ENCODE assay signal across 17 cellular contexts in genomic region chr12:113818278-113818677, GRCh38.
DNase-seq lines count a peak whose midpoint lies in the region; ATAC-seq, FAIRE-seq and TF ChIP-seq lines count a peak whose summit lies in the region.
"Had no signal": no experiment of that assay in that cellular context is flagged by ENCODE, and none has a peak within 500 bp of the region (broad histone marks: within the 10 kb centered on the region; RNA-seq: fewer than 3 reads in every experiment).

No MANE protein-coding gene starts in this region.

- no peak overlapping the region for H3K27ac ChIP-seq in K562 (ENCODE audit: extremely low read depth, low read depth, low read length)
- no peak overlapping the region for H3K27ac ChIP-seq in neuronal stem cell (replicated peaks; ENCODE audit: low read length)
- no peak overlapping the region for H3K27ac ChIP-seq in mesenchymal stem cell (ENCODE audit: low read length, poor library complexity, severe bottlenecking)
- H3K27ac ChIP-seq: BLaER1 treated with 17β-estradiol and CSF1 and Interleukin-3, amounts not matched to agents 10 nM and 100 nM had no signal

- no peaks in the 10 kb centered on the region; the same call in 1 of the 2 replicates for H4K20me1 ChIP-seq in K562 (replicated peaks; ENCODE audit: control insufficient read depth, insufficient read depth, low read length)

- peaks cover 16% of the 10 kb centered on the region; the same call in 2 of the 3 replicates for H3K36me3 ChIP-seq in K562 (ENCODE audit: control insufficient read depth, insufficient read depth, low read length)
- peaks cover 0 to 4% of the 10 kb centered on the region in 2 donors for H3K36me3 ChIP-seq in neuronal stem cell (replicated peaks in 1 of 2; ENCODE audit: control insufficient read depth in 2 of 2, insufficient read depth in 2 of 2, low read length in 2 of 2)
- H3K36me3 ChIP-seq in mesenchymal stem cell (ENCODE audit: control insufficient read depth in 1 of 2, insufficient read depth in 2 of 2, low read depth in 1 of 2, low read length in 2 of 2), result peaks cover 2 to 39% of the 10 kb centered on the region in 2 experiments

- no peak for TF ChIP-seq RAD21 in K562 (CRISPR knock-in tag; conservative IDR thresholded peaks at IDR 0.05 in 1 of 2, IDR thresholded peaks at IDR 0.05 in 1 of 2)

- H3K9me1 ChIP-seq in K562 (ENCODE audit: control insufficient read depth, insufficient read depth, low read length), result peaks cover 5% of the 10 kb centered on the region

- H3K9me3 ChIP-seq in K562 (replicated peaks; ENCODE audit: control insufficient read depth, insufficient read depth, low read depth, low read length) (no peaks in the 10 kb centered on the region), neuronal stem cell (replicated peaks in 1 of 2; ENCODE audit: control insufficient read depth in 2 of 2, insufficient read depth in 1 of 2, low read depth in 1 of 2, low read length in 2 of 2) (no peaks in the 10 kb centered on the region), mesenchymal stem cell (ENCODE audit: control insufficient read depth, low read length) (no peaks in the 10 kb centered on the region)
- H3K9me3 ChIP-seq: BLaER1 treated with 17β-estradiol and CSF1 and Interleukin-3, amounts not matched to agents 10 nM and 100 nM had no signal

- in situ Hi-C loops in K562 (cut with MboI), result no loop called here

- H4K91ac ChIP-seq in neuronal stem cell (ENCODE audit: low read depth, low read length, poor library complexity), result no peak overlapping the region
- H4K91ac ChIP-seq in mesenchymal stem cell (ENCODE audit: low read length), result no peak overlapping the region

- H3K27me3 ChIP-seq in K562 (ENCODE audit: control insufficient read depth in 2 of 2, insufficient read depth in 2 of 2, low read length in 2 of 2) (no peaks in the 10 kb centered on the region), neuronal stem cell (ENCODE audit: control insufficient read depth in 3 of 3, insufficient read depth in 3 of 3, low read depth in 1 of 3, low read length in 3 of 3) (no peaks in the 10 kb centered on the region), mesenchymal stem cell (ENCODE audit: control insufficient read depth in 1 of 2, insufficient read depth in 1 of 2, low read length in 2 of 2) (no peaks in the 10 kb centered on the region)
- H3K27me3 ChIP-seq: BLaER1 treated with 17β-estradiol and CSF1 and Interleukin-3, amounts not matched to agents 10 nM and 100 nM had no signal

- no peak overlapping the region for H3K4me2 ChIP-seq in K562 (ENCODE audit: insufficient read depth, low read length)
- no peak overlapping the region for H3K4me2 ChIP-seq in neuronal stem cell (ENCODE audit: insufficient read depth, low read length, poor library complexity, severe bottlenecking)
- H3K4me2 ChIP-seq in mesenchymal stem cell (ENCODE audit: low read length, poor library complexity, severe bottlenecking), result no peak overlapping the region
- H3K4me2 ChIP-seq: BLaER1 treated with 17β-estradiol and CSF1 and Interleukin-3, amounts not matched to agents 10 nM and 100 nM; GM23338 had no signal

- intact Hi-C loops in K562 (cut with micrococcal nuclease), result no loop called here

- FAIRE-seq in K562 (lab: Jason Lieb, UNC), result no peak
- FAIRE-seq: A204.1, GM12878 had no signal

- H2BK5ac ChIP-seq in neuronal stem cell (ENCODE audit: low read length) (no peak overlapping the region), mesenchymal stem cell (ENCODE audit: low read depth, low read length, poor library complexity, severe bottlenecking) (no peak overlapping the region)

- no peak overlapping the region for H4K8ac ChIP-seq in neuronal stem cell (ENCODE audit: low read depth, low read length)
- no peak overlapping the region for H4K8ac ChIP-seq in mesenchymal stem cell (ENCODE audit: low read length)

- H2BK120ac ChIP-seq in neuronal stem cell (ENCODE audit: low read depth, low read length) (no peak overlapping the region), mesenchymal stem cell (ENCODE audit: low read depth, low read length) (no peak overlapping the region)

- peak overlapping the region; percentile 36 for H2BK12ac ChIP-seq in neuronal stem cell (ENCODE audit: low read length)
- H2BK12ac ChIP-seq in mesenchymal stem cell (ENCODE audit: low read length in 2 of 2), result no peak overlapping the region

- POLR2A ChIA-PET in K562 (lab: Yijun Ruan, JAX), result interaction anchor here (0.7 to 1.7 kb wide), 2 partner anchors 7 to 11 kb away, joined by 3 to 8 read pairs; no protein-coding TSS in a partner anchor

- H3K4ac ChIP-seq in neuronal stem cell (ENCODE audit: low read length) (no peak overlapping the region), mesenchymal stem cell (ENCODE audit: low read depth in 1 of 2, low read length in 2 of 2) (no peak overlapping the region)

- CTCF ChIA-PET in K562 (lab: Yijun Ruan, JAX; ENCODE audit: low intra/inter-chr PET ratio), result interaction anchor here (1.2 kb wide), 1 partner anchor 170 kb away, joined by 3 read pairs; no protein-coding TSS in a partner anchor

- TF ChIP-seq EP300 in K562 (IDR thresholded peaks at IDR 0.05; ENCODE audit: low read length), result no peak

- no peaks in the 10 kb centered on the region for H3K79me2 ChIP-seq in K562 (ENCODE audit: control insufficient read depth, insufficient read depth, low read length)

- no peak overlapping the region for H3K18ac ChIP-seq in neuronal stem cell (ENCODE audit: low read length)
- H3K18ac ChIP-seq in mesenchymal stem cell (ENCODE audit: low read depth in 1 of 2, low read length in 2 of 2), result no peak overlapping the region

- H3K23ac ChIP-seq in neuronal stem cell (ENCODE audit: low read depth, low read length, poor library complexity), result no peak overlapping the region
- no peak overlapping the region for H3K23ac ChIP-seq in mesenchymal stem cell (ENCODE audit: low read length in 2 of 2)

- TSS peak; percentile 18 for BruUV-seq in K562 (replicated peaks; lab: Mats Ljungman, UMichigan)

- TF ChIP-seq CTCF in K562 (IDR thresholded peaks at IDR 0.05 in 2 of 3, conservative IDR thresholded peaks at IDR 0.05 in 1 of 3; ENCODE audit: insufficient read depth in 2 of 3, low read depth in 1 of 3, low read length in 3 of 3), result no peak

- WGBS in K562 (ENCODE audit: insufficient coverage, low coverage, missing lambda C conversion rate), result 98% methylated on average over 4 of the region's 4 CpGs
- no CpG with 5 or more reads among the region's 4 CpGs for WGBS in neuronal stem cell (ENCODE audit: extremely low coverage in 2 of 2, insufficient read length in 2 of 2, insufficient replicate concordance in 1 of 2), 2 donors
- 96% methylated on average over 4 of the region's 4 CpGs for WGBS in mesenchymal stem cell

- H2AK5ac ChIP-seq in neuronal stem cell (ENCODE audit: low read depth, low read length), result peak overlapping the region; percentile 39
- H2AK5ac ChIP-seq in mesenchymal stem cell (ENCODE audit: low read length, severe bottlenecking), result no peak overlapping the region

- H3K79me1 ChIP-seq in neuronal stem cell (ENCODE audit: low read depth, low read length) (no peaks in the 10 kb centered on the region), mesenchymal stem cell (replicated peaks; ENCODE audit: low read length, poor library complexity, severe bottlenecking) (no peaks in the 10 kb centered on the region)

- no peak overlapping the region for H3K14ac ChIP-seq in neuronal stem cell (ENCODE audit: low read length)
- H3K14ac ChIP-seq in mesenchymal stem cell (ENCODE audit: low read length in 2 of 2), result no peak overlapping the region

- H3K4me1 ChIP-seq in K562 (replicated peaks in 1 of 2; ENCODE audit: control insufficient read depth in 2 of 2, insufficient read depth in 2 of 2, low read length in 2 of 2), result peaks cover 5 to 39% of the 10 kb centered on the region in 2 experiments; a peak in 4 of 5 replicates
- peaks cover 17 to 20% of the 10 kb centered on the region in 2 donors for H3K4me1 ChIP-seq in neuronal stem cell (ENCODE audit: control insufficient read depth in 2 of 2, insufficient read depth in 1 of 2, low read depth in 1 of 2, low read length in 2 of 2)
- peaks cover 2% of the 10 kb centered on the region for H3K4me1 ChIP-seq in mesenchymal stem cell (ENCODE audit: control insufficient read depth, insufficient read depth, low read depth, low read length)
- H3K4me1 ChIP-seq: BLaER1 treated with 17β-estradiol and CSF1 and Interleukin-3, amounts not matched to agents 10 nM and 100 nM had no signal

- TF ChIP-seq POLR2A in K562 (conservative IDR thresholded peaks at IDR 0.05), result no peak

- no peak overlapping the region for H2AFZ ChIP-seq in K562 (ENCODE audit: low read depth, low read length)
- no peak overlapping the region for H2AFZ ChIP-seq in neuronal stem cell (ENCODE audit: low read length)
- H2AFZ ChIP-seq in mesenchymal stem cell (ENCODE audit: low read depth, low read length), result no peak overlapping the region
- H2AFZ ChIP-seq: GM23338 had no signal

- peak; percentile 47 for DNase-seq in Ammon's horn (ENCODE audit: low spot score)
- DNase-seq in NCI-H1694 (lab: John Stamatoyannopoulos, UW), result peak; percentile 90
- DNase-seq in K562 (ENCODE audit: extremely low read depth in 1 of 4, low spot score in 3 of 4), result no peak
- DNase-seq in neuronal stem cell (ENCODE audit: low spot score), result no peak
- no peak for DNase-seq in mesenchymal stem cell
- DNase-seq in NOMO-1 treated with dmso at 0.1 percent for 144 hours (lab: John Stamatoyannopoulos, UW; ENCODE audit: unreplicated experiment), result no peak
- no peak for DNase-seq in NCI-H1417 (lab: John Stamatoyannopoulos, UW)
- DNase-seq in NCI-H146 (lab: John Stamatoyannopoulos, UW), result no peak
- DNase-seq: CD8-positive, alpha-beta memory T cell; GDM1; MV-4-11; NCI-H1417 treated with DMSO at 0.1 percent for 48 hours; SIG-M5 had no signal

- no peak for ATAC-seq in K562
- ATAC-seq: GM12878 had no signal

- H3K4me3 ChIP-seq in K562, result no peak overlapping the region
- no peak overlapping the region for H3K4me3 ChIP-seq in neuronal stem cell (ENCODE audit: low read length in 2 of 2)
- no peak overlapping the region for H3K4me3 ChIP-seq in mesenchymal stem cell (ENCODE audit: insufficient read depth in 1 of 2, low read depth in 1 of 2, low read length in 2 of 2)
- H3K4me3 ChIP-seq: BLaER1 treated with 17β-estradiol and CSF1 and Interleukin-3, amounts not matched to agents 10 nM and 100 nM; GM12878; GM23338 had no signal

- H3K9ac ChIP-seq in K562 (ENCODE audit: insufficient read depth in 1 of 2, low read depth in 2 of 2, low read length in 2 of 2) (no peak overlapping the region), neuronal stem cell (ENCODE audit: low read depth, low read length, poor library complexity) (no peak overlapping the region), mesenchymal stem cell (ENCODE audit: low read length) (no peak overlapping the region)
- H3K9ac ChIP-seq: BLaER1 treated with 17β-estradiol and CSF1 and Interleukin-3, amounts not matched to agents 10 nM and 100 nM had no signal

- H2BK15ac ChIP-seq in neuronal stem cell (ENCODE audit: low read length) (no peak overlapping the region), mesenchymal stem cell (ENCODE audit: low read depth, poor library complexity, severe bottlenecking) (no peak overlapping the region)

TF ChIP-seq in K562, 482 proteins besides CTCF, POLR2A, EP300 and RAD21 (continues in another document):
- TF ChIP-seq CHCHD3 (CRISPR knock-in tag; IDR thresholded peaks at IDR 0.05), result no peak
- TF ChIP-seq XRCC4 (IDR thresholded peaks at IDR 0.05; ENCODE audit: extremely low read depth, insufficient read depth, insufficient read length), result no peak

Comparison
In these comparisons a context has a peak if more than half of its experiments do, and no peak if none do; other contexts are left out.
1. DNase-seq: peak in Ammon's horn (single experiment) and NCI-H1694 (single experiment); none in K562 (0 of 4), neuronal stem cell (single experiment), mesenchymal stem cell (single experiment), NOMO-1 treated with dmso at 0.1 percent for 144 hours (single experiment), NCI-H1417 (0 of 3) and NCI-H146 (single experiment).